In genomic region chr17:39753514-39754160, GRCh38 we compare ENCODE assay signal across 8 cellular contexts. TPM values are rescaled to one million over a fixed set of nuclear protein-coding genes. Genes with fewer than 3 reads are reported as not detected.
DNase-seq lines count a peak whose midpoint lies in the region; ATAC-seq and TF ChIP-seq lines count a peak whose summit lies in the region.

No MANE protein-coding gene starts in this region.

- no peaks in the 10 kb centered on the region for H3K9me3 ChIP-seq in neutrophil

- ATAC-seq in GM21717 (IDR thresholded peaks at IDR 0.05; ENCODE audit: unreplicated experiment) = peak; percentile 17

- peak; percentile 64 for DNase-seq in activated T-cell treated with anti-CD3 and anti-CD28 coated beads for 4 hours
- no peak for DNase-seq in activated T-cell treated with anti-CD3 and anti-CD28 coated beads, Interleukin-2, amount 50 U/mL, for 48 hours
- DNase-seq in Jurkat, Clone E6-1 (ENCODE audit: low read depth, low spot score) = no peak
- peak; percentile 75 for DNase-seq in activated CD4-positive, CD25-positive, alpha-beta regulatory T cell treated with anti-CD3 and anti-CD28 coated beads, Interleukin-2, amount 50 U/mL, for 72 hours
- no peak for DNase-seq in fibroblast of pulmonary artery (ENCODE audit: low read depth)
- DNase-seq in NCI-H446 treated with DMSO at 0.1 percent for 48 hours (lab: John Stamatoyannopoulos, UW) = no peak

- peak overlapping the region; percentile 83 for H3K27ac ChIP-seq in neutrophil

- peaks cover 78% of the 10 kb centered on the region for H3K27me3 ChIP-seq in neutrophil

- TF ChIP-seq CTCF in fibroblast of pulmonary artery (IDR thresholded peaks at IDR 0.05; ENCODE audit: low read length, missing control alignments) (no peak), neutrophil (IDR thresholded peaks at IDR 0.05) (no peak)

- H3K4me1 ChIP-seq in neutrophil (ENCODE audit: control insufficient read depth in 1 of 2, insufficient read depth in 1 of 2, low read depth in 1 of 2, low read length in 1 of 2) = peaks cover 14 to 18% of the 10 kb centered on the region in 2 experiments

- H3K4me3 ChIP-seq in Jurkat, Clone E6-1 (ENCODE audit: low read length) = peak overlapping the region; percentile 62
- peak overlapping the region; percentile 60 for H3K4me3 ChIP-seq in fibroblast of pulmonary artery (replicated peaks; ENCODE audit: low read depth, low read length)
- H3K4me3 ChIP-seq in neutrophil (ENCODE audit: low read depth in 1 of 2, low read length in 1 of 2) = peak overlapping the region; percentile 60 to 92

- H3K36me3 ChIP-seq in neutrophil = no peaks in the 10 kb centered on the region

RNA-seq across cellular contexts. Expression of gene GRB7, which starts 15.9 kb away (rescaled TPM):
- not detected for polyA plus RNA-seq in Jurkat, Clone E6-1 (2012; ENCODE audit: insufficient read depth, insufficient read length)

RNA-seq across cellular contexts. Expression of gene MIEN1, which starts 23.3 kb away (rescaled TPM):
- polyA plus RNA-seq in Jurkat, Clone E6-1 (2012; ENCODE audit: insufficient read depth, insufficient read length) = 93.5 TPM

RNA-seq across cellular contexts. Expression of gene ERBB2, which starts 53.8 kb away (rescaled TPM):
- polyA plus RNA-seq in Jurkat, Clone E6-1 (2012; ENCODE audit: insufficient read depth, insufficient read length) = 1.7 TPM

Comparison
In these comparisons a context has a peak if more than half of its experiments do, and no peak if none do; other contexts are left out.
1. DNase-seq: peak in activated T-cell treated with anti-CD3 and anti-CD28 coated beads for 4 hours (single experiment) and activated CD4-positive, CD25-positive, alpha-beta regulatory T cell treated with anti-CD3 and anti-CD28 coated beads, Interleukin-2, amount 50 U/mL, for 72 hours (single experiment); none in activated T-cell treated with anti-CD3 and anti-CD28 coated beads, Interleukin-2, amount 50 U/mL, for 48 hours (0 of 2), Jurkat, Clone E6-1 (single experiment), fibroblast of pulmonary artery (single experiment) and NCI-H446 treated with DMSO at 0.1 percent for 48 hours (single experiment).
2. Peak in every context shown above with its lines, with median percentiles within 50 percentile points of each other: H3K4me3 ChIP-seq.